ENCODE assay signal across 9 cellular contexts in the genomic region with DNA sequence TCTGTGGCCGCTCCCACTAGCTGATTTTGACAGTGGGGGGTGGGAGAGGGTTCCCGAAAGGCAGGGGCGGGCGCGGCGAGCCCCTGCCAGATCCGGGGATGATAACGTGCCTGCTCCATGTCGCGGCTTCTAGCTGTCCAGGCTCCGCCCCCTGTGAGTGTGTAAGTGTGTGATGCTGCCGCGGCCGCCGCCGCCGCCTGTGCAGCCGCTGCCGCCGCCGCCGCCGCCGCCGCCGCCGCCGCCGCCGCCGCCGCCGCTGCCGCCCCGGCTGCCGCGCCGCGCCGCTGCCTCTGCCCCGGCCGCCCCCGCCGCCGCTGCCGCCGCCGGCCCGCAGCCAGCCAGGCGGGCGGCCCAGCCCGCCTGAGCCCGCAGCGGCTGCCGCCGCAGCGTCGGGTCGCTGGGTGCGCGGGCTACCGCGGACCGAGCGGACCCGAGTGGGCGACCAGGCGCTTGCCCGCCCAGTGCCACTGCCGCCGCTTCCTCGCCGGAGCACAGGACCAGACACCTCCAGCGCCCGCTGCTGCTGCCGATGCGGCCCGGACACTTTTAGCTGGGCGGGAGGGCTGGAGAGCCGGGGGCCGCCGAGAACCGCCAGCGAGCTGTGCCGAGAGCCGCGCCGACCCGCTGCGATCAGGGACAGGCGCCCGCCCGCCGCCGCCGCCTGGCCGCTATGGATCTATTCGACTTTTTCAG. TPM values are rescaled to one million over a fixed set of nuclear protein-coding genes. Genes with fewer than 3 reads are reported as not detected.
DNase-seq lines count a peak whose midpoint lies in the region; ATAC-seq, FAIRE-seq and TF ChIP-seq lines count a peak whose summit lies in the region.
"Had no signal": no experiment of that assay in that cellular context is flagged by ENCODE, and none has a peak within 500 bp of the region (broad histone marks: within the 10 kb centered on the region; RNA-seq: fewer than 3 reads in every experiment).

A gene (plus strand): TSS at position 190 of the 693 bp plus-strand sequence. CDS start 481 bp downstream, at position 671.

- peak; percentile 55 for ATAC-seq in GM19455 (IDR thresholded peaks at IDR 0.05; ENCODE audit: unreplicated experiment)
- ATAC-seq in activated CD8-positive, alpha-beta memory T cell treated with anti-CD3 and anti-CD28 coated beads, Interleukin-2, amount 10 ng/mL, durations not matched to agents 7 days and 5 days: peak; percentile 74

- peaks cover 0 to 54% (median 6%) of the 10 kb centered on the region in 4 donors for H3K27me3 ChIP-seq in esophagus squamous epithelium

- DNase-seq in AG08395 (ENCODE audit: low spot score) (peak; percentile 27), NCI-H146 (lab: John Stamatoyannopoulos, UW) (peak; percentile 18), esophagus squamous epithelium (lab: John Stamatoyannopoulos, UW) (no peak), neural crest cell (ENCODE audit: low read depth, low spot score) (peak; percentile 45), urothelium cell line (ENCODE audit: low spot score) (peak; percentile 9), DMS79 treated with DMSO at 0.1 percent for 48 hours (lab: John Stamatoyannopoulos, UW) (no peak)
- DNase-seq in activated CD8-positive, alpha-beta memory T cell treated with anti-CD3 and anti-CD28 coated beads, Interleukin-2, amount 10 ng/mL, durations not matched to agents 7 days and 5 days: no peak

- H3K36me3 Mint-ChIP-seq in activated CD8-positive, alpha-beta memory T cell treated with anti-CD3 and anti-CD28 coated beads, Interleukin-2, amount 10 ng/mL, durations not matched to agents 7 days and 5 days: no peaks in the 10 kb centered on the region
- no peaks in the 10 kb centered on the region for H3K36me3 Mint-ChIP-seq in neural crest cell (ENCODE audit: low read depth)

- H3K27ac Mint-ChIP-seq in activated CD8-positive, alpha-beta memory T cell treated with anti-CD3 and anti-CD28 coated beads, Interleukin-2, amount 10 ng/mL, durations not matched to agents 7 days and 5 days: no peak within 1 kb of the TSS
- H3K27ac Mint-ChIP-seq in neural crest cell (ENCODE audit: unreplicated experiment): no peak within 1 kb of the TSS

- H3K36me3 ChIP-seq in esophagus squamous epithelium: no peaks in the 10 kb centered on the region

- peak within 1 kb of the TSS; percentile 11 to 63 (median 32) for H3K4me3 ChIP-seq in esophagus squamous epithelium

- peaks cover 24% of the 10 kb centered on the region for H3K27me3 Mint-ChIP-seq in activated CD8-positive, alpha-beta memory T cell treated with anti-CD3 and anti-CD28 coated beads, Interleukin-2, amount 10 ng/mL, durations not matched to agents 7 days and 5 days
- H3K27me3 Mint-ChIP-seq in neural crest cell (ENCODE audit: low read depth): peaks cover 27% of the 10 kb centered on the region

- TF ChIP-seq CTCF in esophagus squamous epithelium (IDR thresholded peaks at IDR 0.05): no peak
- TF ChIP-seq CTCF in neural crest cell (conservative IDR thresholded peaks at IDR 0.05): no peak

- CTCF ChIA-PET in activated CD8-positive, alpha-beta memory T cell treated with anti-CD3 and anti-CD28 coated beads, Interleukin-2, amount 10 ng/mL, durations not matched to agents 7 days and 5 days (lab: Charles Lee): no interaction called here

- no peak for TF ChIP-seq POLR2A in esophagus squamous epithelium (IDR thresholded peaks at IDR 0.05)

- intact Hi-C loops in esophagus squamous epithelium (cut with DNase I): no loop called here

- H3K4me1 Mint-ChIP-seq in activated CD8-positive, alpha-beta memory T cell treated with anti-CD3 and anti-CD28 coated beads, Interleukin-2, amount 10 ng/mL, durations not matched to agents 7 days and 5 days: peaks cover 4% of the 10 kb centered on the region
- H3K4me1 Mint-ChIP-seq in neural crest cell: peaks cover 20% of the 10 kb centered on the region

- H3K4me3 Mint-ChIP-seq in activated CD8-positive, alpha-beta memory T cell treated with anti-CD3 and anti-CD28 coated beads, Interleukin-2, amount 10 ng/mL, durations not matched to agents 7 days and 5 days: peak within 1 kb of the TSS; percentile 61
- H3K4me3 Mint-ChIP-seq in neural crest cell: peak within 1 kb of the TSS; percentile 87

- WGBS in esophagus squamous epithelium, 2 donors: 26% methylated on average over 14 of the region's 98 CpGs; no CpG with 5 or more reads in 1 of the 2 donors

- H3K9me3 ChIP-seq in esophagus squamous epithelium: no peaks in the 10 kb centered on the region

- peaks cover 0 to 12% (median 3%) of the 10 kb centered on the region in 3 donors for H3K4me1 ChIP-seq in esophagus squamous epithelium

- no peak within 1 kb of the TSS for H3K27ac ChIP-seq in esophagus squamous epithelium

- H3K9me3 Mint-ChIP-seq in activated CD8-positive, alpha-beta memory T cell treated with anti-CD3 and anti-CD28 coated beads, Interleukin-2, amount 10 ng/mL, durations not matched to agents 7 days and 5 days (ENCODE audit: low read depth): no peaks in the 10 kb centered on the region
- no peaks in the 10 kb centered on the region for H3K9me3 Mint-ChIP-seq in neural crest cell

- FAIRE-seq in urothelium cell line (lab: Jason Lieb, UNC): no peak
- FAIRE-seq: islet of Langerhans had no signal

RNA-seq across cellular contexts. Expression of the gene that starts here (rescaled TPM):
- total RNA-seq in activated CD8-positive, alpha-beta memory T cell treated with anti-CD3 and anti-CD28 coated beads, Interleukin-2, amount 10 ng/mL, durations not matched to agents 7 days and 5 days: under 1 TPM; 0.42 to 0.61 TPM
- total RNA-seq in esophagus squamous epithelium (1 to 10 TPM in 2 of 4 donors, under 1 TPM in 2; 0.09 to 2.5 (median 0.65) TPM), neural crest cell (15.4 and 17.2 TPM in 2 replicates)

Comparison
In these comparisons a context has a peak if more than half of its experiments do, and no peak if none do; other contexts are left out.
1. Peak in ATAC-seq in activated CD8-positive, alpha-beta memory T cell treated with anti-CD3 and anti-CD28 coated beads, Interleukin-2, amount 10 ng/mL, durations not matched to agents 7 days and 5 days; RNA of the gene not detected or under 1 TPM.
2. DNase-seq: peak in AG08395 (single experiment), NCI-H146 (single experiment), neural crest cell (single experiment) and urothelium cell line (single experiment); none in activated CD8-positive, alpha-beta memory T cell treated with anti-CD3 and anti-CD28 coated beads, Interleukin-2, amount 10 ng/mL, durations not matched to agents 7 days and 5 days (single experiment), esophagus squamous epithelium (single experiment) and DMS79 treated with DMSO at 0.1 percent for 48 hours (single experiment).